Comparison of ENCODE assay signal across 7 cellular contexts in genomic region chr20:62808211-62808865, GRCh38.
DNase-seq lines count a peak whose midpoint lies in the region; ATAC-seq and TF ChIP-seq lines count a peak whose summit lies in the region.

No MANE protein-coding gene starts in this region.

- TF ChIP-seq CTCF in GM12865 (IDR thresholded peaks at IDR 0.05; ENCODE audit: insufficient read depth, low read depth, low read length, missing control alignments): peak; percentile 87
- peak; percentile 94 for TF ChIP-seq CTCF in cardiac fibroblast (IDR thresholded peaks at IDR 0.05; ENCODE audit: low read depth, low read length)

- ATAC-seq in GM18870 (IDR thresholded peaks at IDR 0.05; ENCODE audit: unreplicated experiment): no peak

- DNase-seq in GM12865 (ENCODE audit: low read depth): peak; percentile 66
- peak; percentile 40 for DNase-seq in NCI-H1105 (lab: John Stamatoyannopoulos, UW)
- peak; percentile 62 for DNase-seq in activated CD4-positive, CD25-positive, alpha-beta regulatory T cell treated with anti-CD3 and anti-CD28 coated beads, Interleukin-2, amount 50 U/mL, for 16 hours (ENCODE audit: low read depth, low spot score)
- DNase-seq in cardiac fibroblast (ENCODE audit: low read depth in 2 of 2): peak; percentile 59 to 66
- peak; percentile 79 for DNase-seq in left kidney (ENCODE audit: low read depth, low spot score)
- DNase-seq in stimulated activated CD8-positive, alpha-beta memory T cell treated with anti-CD3 and anti-CD28 coated beads, Interleukin-12 subunit alpha, Interleukin-12 subunit beta, amount 100 ng/mL, for 24 hours (ENCODE audit: extremely low read depth): peak; percentile 40

- H3K4me3 ChIP-seq in GM12865 (ENCODE audit: low read depth, low read length) (no peak overlapping the region), cardiac fibroblast (replicated peaks in 1 of 2; ENCODE audit: low read depth in 2 of 2, low read length in 2 of 2) (no peak overlapping the region)
